In the genomic region with DNA sequence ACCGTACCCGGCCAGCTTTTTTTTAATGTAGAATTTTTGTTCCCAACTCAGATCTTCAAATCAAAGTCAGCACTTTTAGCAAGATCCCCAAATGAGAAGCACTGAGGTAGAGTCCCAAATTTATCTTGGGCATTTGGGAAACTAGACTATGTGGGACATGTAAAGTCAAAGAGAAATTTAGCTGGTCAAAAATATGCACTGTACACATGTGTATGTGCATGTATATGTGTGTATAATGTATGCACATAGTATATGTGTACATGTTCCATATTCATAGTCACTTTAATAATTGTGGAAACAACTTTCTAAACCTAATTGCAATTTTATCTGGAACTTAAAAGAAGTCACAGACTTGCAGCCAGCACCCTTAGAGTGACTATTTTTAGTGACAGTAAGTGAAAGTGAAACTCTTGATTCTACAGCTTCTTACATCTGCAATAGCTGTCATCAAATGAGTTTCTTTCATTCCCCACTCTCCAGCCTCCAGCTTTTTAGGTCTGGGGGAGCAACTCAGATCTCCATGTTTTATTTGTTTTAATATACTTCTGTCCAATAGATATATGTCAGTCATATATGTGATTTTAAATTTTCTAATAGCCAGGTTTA, we compare ENCODE assay signal across 8 cellular contexts. TPM values are rescaled to one million over a fixed set of nuclear protein-coding genes. Genes with fewer than 3 reads are reported as not detected.
DNase-seq lines count a peak whose midpoint lies in the region; ATAC-seq, FAIRE-seq and TF ChIP-seq lines count a peak whose summit lies in the region.

No MANE protein-coding gene starts in this region.

- H3K9me3 Mint-ChIP-seq in astrocyte (ENCODE audit: unreplicated experiment), result no peaks in the 10 kb centered on the region
- H3K9me3 Mint-ChIP-seq in osteocyte (ENCODE audit: unreplicated experiment), result no peaks in the 10 kb centered on the region
- no peaks in the 10 kb centered on the region for H3K9me3 Mint-ChIP-seq in endodermal cell

- no peak overlapping the region for H3K4me2 ChIP-seq in astrocyte (ENCODE audit: low read length)

- 88 to 94% methylated on average over 2 of the region's 2 CpGs for WGBS in endodermal cell (ENCODE audit: insufficient coverage in 1 of 2, insufficient read length in 1 of 2), 2 experiments

- H3K9ac ChIP-seq in astrocyte (ENCODE audit: low read length), result no peak overlapping the region
- H3K9ac ChIP-seq in endodermal cell (ENCODE audit: extremely low read depth, low read length, poor library complexity, severe bottlenecking), result no peak overlapping the region

- H3K27ac ChIP-seq in astrocyte (ENCODE audit: low read depth, low read length) (no peak overlapping the region), thoracic aorta (peak overlapping the region; percentile 28 to 41), endodermal cell (ENCODE audit: low read depth, low read length) (no peak overlapping the region)

- no peaks in the 10 kb centered on the region for H3K27me3 Mint-ChIP-seq in astrocyte (ENCODE audit: low read depth, unreplicated experiment)
- H3K27me3 Mint-ChIP-seq in osteocyte (ENCODE audit: unreplicated experiment), result no peaks in the 10 kb centered on the region
- H3K27me3 Mint-ChIP-seq in endodermal cell (ENCODE audit: insufficient read depth), result no peaks in the 10 kb centered on the region

- peaks cover 2% of the 10 kb centered on the region for H3K36me3 ChIP-seq in astrocyte (ENCODE audit: insufficient read depth, low read length)
- H3K36me3 ChIP-seq in thoracic aorta, result peaks cover 3% of the 10 kb centered on the region
- H3K36me3 ChIP-seq in endodermal cell (ENCODE audit: control insufficient read depth, insufficient read depth, low read length), result peaks cover 15% of the 10 kb centered on the region

- H3K4me1 Mint-ChIP-seq in astrocyte (ENCODE audit: low read depth, unreplicated experiment) (peaks cover 6% of the 10 kb centered on the region), osteocyte (ENCODE audit: unreplicated experiment) (peaks cover 6% of the 10 kb centered on the region), endodermal cell (no peaks in the 10 kb centered on the region)

- DNase-seq in AG20443 (ENCODE audit: low spot score), result peak; percentile 30
- DNase-seq in GM19238 (ENCODE audit: insufficient read length, low spot score), result peak; percentile 12
- peak; percentile 10 for DNase-seq in astrocyte (ENCODE audit: low read depth)
- DNase-seq in thoracic aorta (ENCODE audit: low spot score), result no peak
- DNase-seq in osteocyte (ENCODE audit: extremely low spot score, unreplicated experiment), result no peak
- no peak for DNase-seq in endodermal cell
- no peak for DNase-seq in nucleus accumbens (lab: John Stamatoyannopoulos, UW)

- H3K27ac Mint-ChIP-seq in astrocyte (ENCODE audit: unreplicated experiment) (no peak overlapping the region), osteocyte (ENCODE audit: unreplicated experiment) (no peak overlapping the region), endodermal cell (no peak overlapping the region)

- H3K36me3 Mint-ChIP-seq in astrocyte (ENCODE audit: low read depth, unreplicated experiment) (peaks cover 7% of the 10 kb centered on the region), osteocyte (ENCODE audit: unreplicated experiment) (peaks cover 14% of the 10 kb centered on the region), endodermal cell (ENCODE audit: low read depth) (peaks cover 20% of the 10 kb centered on the region)

- H3K27me3 ChIP-seq in astrocyte (ENCODE audit: insufficient read depth, low read length) (no peaks in the 10 kb centered on the region), thoracic aorta (replicated peaks; ENCODE audit: insufficient read depth) (no peaks in the 10 kb centered on the region), endodermal cell (ENCODE audit: control insufficient read depth, insufficient read depth, low read length, poor library complexity, severe bottlenecking) (no peaks in the 10 kb centered on the region)

- no peak overlapping the region for H3K4me3 ChIP-seq in astrocyte (ENCODE audit: insufficient read depth, low read depth, low read length)
- H3K4me3 ChIP-seq in thoracic aorta, result no peak overlapping the region
- H3K4me3 ChIP-seq in endodermal cell (ENCODE audit: low read length), result no peak overlapping the region

- H3K4me3 Mint-ChIP-seq in astrocyte (ENCODE audit: unreplicated experiment) (no peak overlapping the region), osteocyte (ENCODE audit: unreplicated experiment) (no peak overlapping the region), endodermal cell (no peak overlapping the region)

- H4K20me1 ChIP-seq in astrocyte (ENCODE audit: insufficient read depth, low read length), result no peaks in the 10 kb centered on the region

- no peaks in the 10 kb centered on the region for H3K79me2 ChIP-seq in astrocyte (ENCODE audit: insufficient read depth, low read length)

- ATAC-seq in HG03139 (IDR thresholded peaks at IDR 0.05; ENCODE audit: unreplicated experiment) (peak; percentile 94), thoracic aorta (ENCODE audit: insufficient number of reproducible peaks, low FRiP score, low read depth) (no peak)

- TF ChIP-seq CTCF in astrocyte (IDR thresholded peaks at IDR 0.05; ENCODE audit: insufficient read depth, low read depth, low read length) (no peak), thoracic aorta (IDR thresholded peaks at IDR 0.05) (no peak), osteocyte (IDR thresholded peaks at IDR 0.05) (no peak), endodermal cell (conservative IDR thresholded peaks at IDR 0.05) (no peak)

- no peak for FAIRE-seq in astrocyte (lab: Jason Lieb, UNC)

- H3K4me1 ChIP-seq in astrocyte (ENCODE audit: insufficient read depth, low read length) (no peaks in the 10 kb centered on the region), thoracic aorta (ENCODE audit: control insufficient read depth in 1 of 2, low read depth in 2 of 2) (peaks cover 5 to 17% of the 10 kb centered on the region in 2 donors), endodermal cell (ENCODE audit: control insufficient read depth, insufficient read depth, low read length) (no peaks in the 10 kb centered on the region)

- no peaks in the 10 kb centered on the region for H3K9me3 ChIP-seq in astrocyte (ENCODE audit: insufficient read depth, low read depth, low read length)
- H3K9me3 ChIP-seq in thoracic aorta, result no peaks in the 10 kb centered on the region
- peaks cover 5% of the 10 kb centered on the region for H3K9me3 ChIP-seq in endodermal cell (ENCODE audit: control insufficient read depth, low read length)

- H2AFZ ChIP-seq in astrocyte (ENCODE audit: low read depth, low read length), result no peak overlapping the region

RNA-seq across cellular contexts. Expression of a gene that starts 53.6 kb away (rescaled TPM):
- total RNA-seq in astrocyte, result 15.7 and 18.7 TPM in 2 replicates
- 10 to 100 TPM; 11.2 to 22.2 TPM for total RNA-seq in thoracic aorta
- total RNA-seq in osteocyte, result 16.7 and 23.9 TPM in 2 replicates
- 10 to 100 TPM; 25.7 to 26.8 TPM for total RNA-seq in endodermal cell
- polyA plus RNA-seq in endodermal cell (2013, experiment 1 of 2), result 21.8 TPM
- polyA plus RNA-seq in endodermal cell (2013, experiment 2 of 2), result 21.3 TPM

RNA-seq across cellular contexts. Expression of a gene that starts 54.4 kb away (rescaled TPM):
- total RNA-seq in astrocyte (26.3 and 29.3 TPM in 2 replicates), thoracic aorta (10 to 100 TPM in 1 of 2 donors, 1 to 10 TPM in 1; 4.9 to 21.8 TPM), osteocyte (23.9 and 26.2 TPM in 2 replicates), endodermal cell (10 to 100 TPM; 31.1 to 35.3 TPM)
- 97.1 TPM for polyA plus RNA-seq in endodermal cell (2013, experiment 1 of 2)
- polyA plus RNA-seq in endodermal cell (2013, experiment 2 of 2), result 82.4 TPM

Comparison
In these comparisons a context has a peak if more than half of its experiments do, and no peak if none do; other contexts are left out.
1. DNase-seq: peak in AG20443 (single experiment), GM19238 (single experiment) and astrocyte (single experiment); none in thoracic aorta (single experiment), osteocyte (single experiment), endodermal cell (single experiment) and nucleus accumbens (0 of 56).
2. H3K27ac ChIP-seq: peak in thoracic aorta (2 of 2); none in astrocyte (single experiment) and endodermal cell (single experiment).